Comparison of ENCODE assay signal across 8 cellular contexts in genomic region chr3:14460342-14461005, GRCh38. TPM values are rescaled to one million over a fixed set of nuclear protein-coding genes. Genes with fewer than 3 reads are reported as not detected.
DNase-seq lines count a peak whose midpoint lies in the region; ATAC-seq and TF ChIP-seq lines count a peak whose summit lies in the region.

No MANE protein-coding gene starts in this region.

- 52% methylated on average over 7 of the region's 9 CpGs for WGBS in mammary epithelial cell (ENCODE audit: low coverage, missing lambda C conversion rate)
- 84% methylated on average over 9 of the region's 9 CpGs for WGBS in mesenchymal stem cell
- 5 to 13% methylated on average over 9 of the region's 9 CpGs for WGBS in aorta, 2 donors

- POLR2A ChIA-PET in MCF 10A (lab: Yijun Ruan, JAX) = no interaction called here

- TF ChIP-seq CTCF in MCF 10A (IDR thresholded peaks at IDR 0.05; ENCODE audit: unreplicated experiment) (no peak), mammary epithelial cell (conservative IDR thresholded peaks at IDR 0.05 in 1 of 2, IDR thresholded peaks at IDR 0.05 in 1 of 2; ENCODE audit: extremely low read depth in 1 of 2, insufficient read depth in 1 of 2, low read depth in 1 of 2, low read length in 2 of 2) (no peak), coronary artery (IDR thresholded peaks at IDR 0.05) (no peak), mesothelial cell of epicardium (IDR thresholded peaks at IDR 0.05; ENCODE audit: unreplicated experiment) (no peak)

- H3K4me3 Mint-ChIP-seq in MCF 10A (ENCODE audit: unreplicated experiment) (no peak overlapping the region), mesothelial cell of epicardium (no peak overlapping the region)

- H4K91ac ChIP-seq in mesenchymal stem cell (ENCODE audit: low read length) = peak overlapping the region; percentile 66

- peak overlapping the region; percentile 43 for H2AK5ac ChIP-seq in mesenchymal stem cell (ENCODE audit: low read length, severe bottlenecking)

- H3K14ac ChIP-seq in mesenchymal stem cell (ENCODE audit: low read length in 2 of 2) = no peak overlapping the region

- H3K23ac ChIP-seq in mesenchymal stem cell (ENCODE audit: low read length in 2 of 2) = no peak overlapping the region

- ATAC-seq in aorta (ENCODE audit: low FRiP score) (peak; percentile 88), GM21528 (IDR thresholded peaks at IDR 0.05; ENCODE audit: low FRiP score, unreplicated experiment) (no peak), HG03457 (IDR thresholded peaks at IDR 0.05; ENCODE audit: unreplicated experiment) (no peak)

- H3K4me1 Mint-ChIP-seq in MCF 10A (ENCODE audit: insufficient read depth, unreplicated experiment) (peaks cover 12% of the 10 kb centered on the region), mesothelial cell of epicardium (peaks cover 3% of the 10 kb centered on the region)

- peaks cover 6% of the 10 kb centered on the region for H3K79me1 ChIP-seq in mesenchymal stem cell (replicated peaks; ENCODE audit: low read length, poor library complexity, severe bottlenecking)

- H3K4me1 ChIP-seq in mammary epithelial cell (ENCODE audit: insufficient read depth, low read length) = peaks cover 4% of the 10 kb centered on the region
- H3K4me1 ChIP-seq in mesenchymal stem cell (ENCODE audit: control insufficient read depth, insufficient read depth, low read depth, low read length) = peaks cover 65% of the 10 kb centered on the region
- H3K4me1 ChIP-seq in aorta (ENCODE audit: control insufficient read depth in 1 of 2, insufficient read depth in 2 of 2, low read length in 2 of 2) = no peaks in the 10 kb centered on the region

- intact Hi-C loops in MCF 10A (cut with micrococcal nuclease) (loop anchor here (1.0 kb wide), 4 partner anchors 58 to 564 kb away; partner anchors contain the start of gene SLC6A6), mammary epithelial cell (cut with micrococcal nuclease) (loop anchor here (1.0 kb wide), 3 partner anchors 58 to 257 kb away; partner anchors contain the start of gene SLC6A6), aorta (cut with DNase I) (loop anchor here in 1 of 2 donors (2.0 kb wide), 1 partner anchor 56 kb away; no protein-coding TSS in a partner anchor)

- H3K4ac ChIP-seq in mesenchymal stem cell (ENCODE audit: low read depth in 1 of 2, low read length in 2 of 2) = peak overlapping the region in 1 of 2 experiments; percentile 49

- H3K36me3 Mint-ChIP-seq in MCF 10A (ENCODE audit: insufficient read depth, unreplicated experiment) (peaks cover 9% of the 10 kb centered on the region), mesothelial cell of epicardium (peaks cover 8% of the 10 kb centered on the region)

- H3K27ac Mint-ChIP-seq in MCF 10A (ENCODE audit: low read depth, unreplicated experiment) (no peak overlapping the region), mesothelial cell of epicardium (no peak overlapping the region)

- H3K9me3 Mint-ChIP-seq in MCF 10A (ENCODE audit: unreplicated experiment) = no peaks in the 10 kb centered on the region
- H3K9me3 Mint-ChIP-seq in mesothelial cell of epicardium = no peaks in the 10 kb centered on the region

- no peaks in the 10 kb centered on the region for H3K27me3 ChIP-seq in mammary epithelial cell (ENCODE audit: insufficient read depth, low read length)
- H3K27me3 ChIP-seq in mesenchymal stem cell (ENCODE audit: control insufficient read depth in 1 of 2, insufficient read depth in 1 of 2, low read length in 2 of 2) = no peaks in the 10 kb centered on the region
- no peaks in the 10 kb centered on the region for H3K27me3 ChIP-seq in aorta (ENCODE audit: control insufficient read depth in 1 of 2, insufficient read depth in 2 of 2, low read length in 1 of 2)

- CTCF ChIA-PET in MCF 10A (lab: Yijun Ruan, JAX) = interaction anchor here (0.6 to 6.9 kb wide), 13 partner anchors 16 to 805 kb away, joined by 3 to 138 read pairs (median 3); no protein-coding TSS in a partner anchor
- CTCF ChIA-PET in mammary epithelial cell (lab: Charles Lee; ENCODE audit: low non-redundant PET) = interaction anchor here (0.5 kb wide), 1 partner anchor 58 kb away, joined by 4 read pairs; the partner anchor contains the start of gene SLC6A6

- H2AFZ ChIP-seq in mammary epithelial cell (ENCODE audit: low read depth, low read length) (no peak overlapping the region), mesenchymal stem cell (ENCODE audit: low read depth, low read length) (no peak overlapping the region)

- in situ Hi-C loops in mammary epithelial cell (cut with MboI; ENCODE audit: low sequenced_read_pairs in 2 of 2) = loop anchor here (5.0 to 10.0 kb wide), 5 partner anchors 198 to 566 kb away; no protein-coding TSS in a partner anchor

- H3K4me2 ChIP-seq in mammary epithelial cell (ENCODE audit: insufficient read depth, low read depth, low read length) (no peak overlapping the region), mesenchymal stem cell (ENCODE audit: low read length, poor library complexity, severe bottlenecking) (no peak overlapping the region)

- peak overlapping the region in 1 of 2 experiments; percentile 16 for H2BK12ac ChIP-seq in mesenchymal stem cell (ENCODE audit: low read length in 2 of 2)

- BruUV-seq in MCF 10A (replicated peaks; lab: Mats Ljungman, UMichigan) (no TSS peak), mammary epithelial cell (replicated peaks; lab: Mats Ljungman, UMichigan) (no TSS peak)

- no peaks in the 10 kb centered on the region for H3K27me3 Mint-ChIP-seq in MCF 10A (ENCODE audit: insufficient read depth, unreplicated experiment)
- H3K27me3 Mint-ChIP-seq in mesothelial cell of epicardium (ENCODE audit: low read depth) = no peaks in the 10 kb centered on the region

- no peak overlapping the region for H2BK120ac ChIP-seq in mesenchymal stem cell (ENCODE audit: low read depth, low read length)

- H3K27ac ChIP-seq in mammary epithelial cell (ENCODE audit: insufficient read depth, low read depth, low read length) (no peak overlapping the region), coronary artery (peak overlapping the region; percentile 26 to 52), mesenchymal stem cell (ENCODE audit: low read length, poor library complexity, severe bottlenecking) (peak overlapping the region; percentile 94), aorta (ENCODE audit: low read depth in 1 of 2, low read length in 2 of 2) (no peak overlapping the region)

- DNase-seq in MCF 10A (ENCODE audit: unreplicated experiment) (peak; percentile 74), mammary epithelial cell (no peak), coronary artery (ENCODE audit: low spot score) (no peak), mesenchymal stem cell (peak; percentile 55), aorta (peak; percentile 87 to 88), mesothelial cell of epicardium (ENCODE audit: low spot score in 2 of 2, unreplicated experiment in 2 of 2) (no peak)

- H3K9ac ChIP-seq in mammary epithelial cell (ENCODE audit: insufficient read depth, low read length) (no peak overlapping the region), mesenchymal stem cell (ENCODE audit: low read length) (peak overlapping the region; percentile 54)

- H3K9me3 ChIP-seq in mammary epithelial cell (replicated peaks; ENCODE audit: insufficient read depth, low read length) = no peaks in the 10 kb centered on the region
- no peaks in the 10 kb centered on the region for H3K9me3 ChIP-seq in mesenchymal stem cell (ENCODE audit: control insufficient read depth, low read length)
- H3K9me3 ChIP-seq in aorta (ENCODE audit: control insufficient read depth, low read length) = no peaks in the 10 kb centered on the region

- peak overlapping the region; percentile 8 to 58 for H3K18ac ChIP-seq in mesenchymal stem cell (ENCODE audit: low read depth in 1 of 2, low read length in 2 of 2)

- no peaks in the 10 kb centered on the region for H3K79me2 ChIP-seq in mammary epithelial cell (ENCODE audit: insufficient read depth, low read length)

- dilution Hi-C loops in mammary epithelial cell (cut with HindIII; ENCODE audit: low sequenced_read_pairs) = loop anchor here (5.0 to 25.0 kb wide), 2 partner anchors 248 to 548 kb away; no protein-coding TSS in a partner anchor

- H3K4me3 ChIP-seq in mammary epithelial cell (replicated peaks in 1 of 3; ENCODE audit: insufficient read depth in 1 of 3, low read depth in 2 of 3, low read length in 3 of 3) = no peak overlapping the region
- no peak overlapping the region for H3K4me3 ChIP-seq in coronary artery
- no peak overlapping the region for H3K4me3 ChIP-seq in mesenchymal stem cell (ENCODE audit: insufficient read depth in 1 of 2, low read depth in 1 of 2, low read length in 2 of 2)
- no peak overlapping the region for H3K4me3 ChIP-seq in aorta (ENCODE audit: low read length in 2 of 2)

- H3K36me3 ChIP-seq in mammary epithelial cell (ENCODE audit: insufficient read depth, low read length) = no peaks in the 10 kb centered on the region
- H3K36me3 ChIP-seq in mesenchymal stem cell (ENCODE audit: control insufficient read depth in 1 of 2, insufficient read depth in 2 of 2, low read depth in 1 of 2, low read length in 2 of 2) = peaks cover 50 to 74% of the 10 kb centered on the region in 2 experiments
- H3K36me3 ChIP-seq in aorta (ENCODE audit: control insufficient read depth in 1 of 2, insufficient read depth in 2 of 2, low read length in 1 of 2) = no peaks in the 10 kb centered on the region

- H4K20me1 ChIP-seq in mammary epithelial cell (ENCODE audit: insufficient read depth, low read length) = no peaks in the 10 kb centered on the region

- H4K8ac ChIP-seq in mesenchymal stem cell (ENCODE audit: low read length) = peak overlapping the region; percentile 66

- H2BK5ac ChIP-seq in mesenchymal stem cell (ENCODE audit: low read depth, low read length, poor library complexity, severe bottlenecking) = no peak overlapping the region

- H2BK15ac ChIP-seq in mesenchymal stem cell (ENCODE audit: low read depth, poor library complexity, severe bottlenecking) = no peak overlapping the region

RNA-seq across cellular contexts. Expression of gene SLC6A6, which starts 58.1 kb away (rescaled TPM):
- 4.6 and 7.6 TPM in 2 replicates for total RNA-seq in MCF 10A (2022)
- 10 to 100 TPM; 14.8 to 17.7 TPM for total RNA-seq in mammary epithelial cell
- polyA plus RNA-seq in mammary epithelial cell = 13.4 TPM
- 76.1 TPM for polyA minus RNA-seq in mammary epithelial cell
- polyA plus RNA-seq in mesenchymal stem cell (2013, experiment 1 of 2) = 34.8 TPM
- polyA plus RNA-seq in mesenchymal stem cell (2013, experiment 2 of 2) = 33.8 TPM
- 10 to 100 TPM; 36.5 to 62.2 TPM for total RNA-seq in aorta
- 1 to 10 TPM; 5.3 to 6.1 TPM for polyA plus RNA-seq in aorta
- total RNA-seq in mesothelial cell of epicardium = 19.3 to 21.2 TPM (median 20.0 TPM) in 3 replicates

Comparison
In these comparisons a context has a peak if more than half of its experiments do, and no peak if none do; other contexts are left out.
1. DNase-seq: peak in MCF 10A (single experiment), mesenchymal stem cell (single experiment) and aorta (2 of 2); none in mammary epithelial cell (single experiment), coronary artery (single experiment) and mesothelial cell of epicardium (0 of 2).
2. H3K27ac ChIP-seq: peak in coronary artery (2 of 2) and mesenchymal stem cell (single experiment); none in mammary epithelial cell (single experiment) and aorta (0 of 2).